Comparison of ENCODE assay signal across 1 cellular context in the genomic region with DNA sequence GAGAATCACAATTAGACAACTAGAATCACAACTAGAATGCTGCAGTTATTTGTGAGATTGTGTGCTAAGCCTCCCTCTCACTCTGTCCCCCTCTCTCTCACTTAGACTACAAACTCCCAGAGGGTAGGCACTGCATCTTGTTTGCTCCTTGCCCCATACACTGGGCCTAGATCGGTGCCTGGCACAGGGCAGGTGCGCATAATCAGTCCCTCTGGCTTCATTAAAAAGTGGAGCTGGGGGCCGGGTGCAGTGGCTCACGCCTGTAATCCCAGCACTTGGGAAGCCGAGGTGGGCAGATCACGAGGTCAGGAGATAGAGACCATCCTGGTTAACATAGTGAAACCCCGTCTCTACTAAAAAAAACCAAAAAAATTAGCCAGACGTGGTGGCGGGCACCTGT.
TF ChIP-seq lines count a peak whose summit lies in the region.

No MANE protein-coding gene starts in this region.

TF ChIP-seq in IMR-90, 13 proteins besides CTCF, POLR2A, EP300 and RAD21:
- no peak for TF ChIP-seq USF2 (IDR thresholded peaks at IDR 0.05; ENCODE audit: low read depth, low read length)
- TF ChIP-seq MAFK (IDR thresholded peaks at IDR 0.05; ENCODE audit: low read depth, low read length), result no peak
- TF ChIP-seq SMC3 (IDR thresholded peaks at IDR 0.05; ENCODE audit: low read depth, low read length), result no peak
- TF ChIP-seq BHLHE40 (IDR thresholded peaks at IDR 0.05; ENCODE audit: low read depth, low read length), result no peak
- TF ChIP-seq, protein P1, sequence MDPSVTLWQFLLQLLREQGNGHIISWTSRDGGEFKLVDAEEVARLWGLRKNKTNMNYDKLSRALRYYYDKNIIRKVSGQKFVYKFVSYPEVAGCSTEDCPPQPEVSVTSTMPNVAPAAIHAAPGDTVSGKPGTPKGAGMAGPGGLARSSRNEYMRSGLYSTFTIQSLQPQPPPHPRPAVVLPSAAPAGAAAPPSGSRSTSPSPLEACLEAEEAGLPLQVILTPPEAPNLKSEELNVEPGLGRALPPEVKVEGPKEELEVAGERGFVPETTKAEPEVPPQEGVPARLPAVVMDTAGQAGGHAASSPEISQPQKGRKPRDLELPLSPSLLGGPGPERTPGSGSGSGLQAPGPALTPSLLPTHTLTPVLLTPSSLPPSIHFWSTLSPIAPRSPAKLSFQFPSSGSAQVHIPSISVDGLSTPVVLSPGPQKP (IDR thresholded peaks at IDR 0.05; ENCODE audit: borderline replicate concordance, low read depth, low read length), result no peak
- no peak for TF ChIP-seq MAZ (IDR thresholded peaks at IDR 0.05; ENCODE audit: borderline replicate concordance, low read depth, low read length)
- TF ChIP-seq CHD1 (IDR thresholded peaks at IDR 0.05; ENCODE audit: low read depth, low read length), result no peak
- TF ChIP-seq CEBPB (IDR thresholded peaks at IDR 0.05; ENCODE audit: low read depth, low read length), result no peak
- TF ChIP-seq RFX5 (IDR thresholded peaks at IDR 0.05; ENCODE audit: low read depth, low read length), result no peak
- no peak for TF ChIP-seq MXI1 (IDR thresholded peaks at IDR 0.05; ENCODE audit: borderline replicate concordance, low read depth, low read length)
- TF ChIP-seq NFE2L2 (IDR thresholded peaks at IDR 0.05; ENCODE audit: low read depth, low read length), result no peak
- TF ChIP-seq FOS (IDR thresholded peaks at IDR 0.05; ENCODE audit: low read depth, low read length), result no peak
